11 cellular contexts compared by ENCODE assay signal in the genomic region with DNA sequence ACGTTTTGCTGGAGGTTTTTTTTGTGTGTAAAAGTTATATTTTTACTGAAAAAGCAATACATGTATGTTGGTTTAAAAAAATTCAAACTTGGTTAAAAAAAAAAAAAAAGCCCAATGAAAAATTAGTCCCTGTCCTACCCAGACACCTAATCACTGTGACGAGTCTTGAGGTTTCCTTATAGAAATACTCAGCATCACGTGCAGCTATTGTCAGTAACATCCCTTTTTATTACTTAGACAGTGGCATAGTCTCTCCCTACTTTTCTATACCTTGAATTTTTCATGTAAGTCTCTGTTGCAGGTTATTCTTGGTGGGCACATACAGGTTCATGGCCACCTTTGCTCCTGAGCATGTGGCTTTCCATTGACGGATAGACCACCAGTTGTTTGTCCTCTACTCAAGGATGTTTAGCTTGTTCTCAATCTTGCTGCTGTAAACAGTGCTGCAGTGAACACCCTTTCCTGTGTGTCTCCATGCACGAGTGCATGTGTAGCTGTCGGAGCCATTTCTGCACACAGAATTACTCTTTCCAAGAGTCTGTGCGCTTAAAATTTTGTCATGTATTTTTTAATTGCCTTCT.
DNase-seq lines count a peak whose midpoint lies in the region; ATAC-seq and TF ChIP-seq lines count a peak whose summit lies in the region.
"Had no signal": no experiment of that assay in that cellular context is flagged by ENCODE, and none has a peak within 500 bp of the region (broad histone marks: within the 10 kb centered on the region; RNA-seq: fewer than 3 reads in every experiment).

No MANE protein-coding gene starts in this region.

- ATAC-seq in activated B cell treated with CpG ODN at 0.5 μM for 24 hours (ENCODE audit: low read depth) (peak; percentile 46), sciatic nerve (no peak)
- no peak for ATAC-seq in CD8-positive, alpha-beta T cell

- H3K36me3 ChIP-seq in osteoblast (ENCODE audit: insufficient read depth, low read length) = peaks cover 19% of the 10 kb centered on the region
- no peaks in the 10 kb centered on the region for H3K36me3 ChIP-seq in CD8-positive, alpha-beta T cell (ENCODE audit: insufficient read depth, low read length)

- POLR2A ChIA-PET in activated B cell treated with CpG ODN at 0.5 μM for 24 hours (lab: Charles Lee) = interaction anchor here (0.5 to 3.1 kb wide), 6 partner anchors 8 to 1031 kb away, joined by 3 to 11 read pairs (median 4); no protein-coding TSS in a partner anchor
- POLR2A ChIA-PET in CD8-positive, alpha-beta T cell (lab: Charles Lee) = interaction anchor here (0.8 kb wide), 1 partner anchor 446 kb away, joined by 3 read pairs; no protein-coding TSS in a partner anchor

- H3K36me3 Mint-ChIP-seq in CD14-positive monocyte (peaks cover 17 to 32% of the 10 kb centered on the region in 2 donors), activated B cell treated with CpG ODN at 0.5 μM for 24 hours (ENCODE audit: low read depth) (peaks cover 8% of the 10 kb centered on the region)
- peaks cover 11% of the 10 kb centered on the region for H3K36me3 Mint-ChIP-seq in CD8-positive, alpha-beta T cell

- H3K27ac ChIP-seq in osteoblast (ENCODE audit: low read depth, low read length) = peak overlapping the region; percentile 20
- H3K27ac ChIP-seq in CD8-positive, alpha-beta T cell (ENCODE audit: low read depth, low read length) = no peak overlapping the region

- H3K4me1 Mint-ChIP-seq in CD14-positive monocyte = peaks cover 45% of the 10 kb centered on the region
- peaks cover 91% of the 10 kb centered on the region for H3K4me1 Mint-ChIP-seq in activated B cell treated with CpG ODN at 0.5 μM for 24 hours
- H3K4me1 Mint-ChIP-seq in CD8-positive, alpha-beta T cell (ENCODE audit: low read depth) = peaks cover 68% of the 10 kb centered on the region

- H3K9me3 ChIP-seq in osteoblast (ENCODE audit: low read depth, low read length) = no peaks in the 10 kb centered on the region
- no peaks in the 10 kb centered on the region for H3K9me3 ChIP-seq in CD8-positive, alpha-beta T cell (ENCODE audit: low read length)

- intact Hi-C loops in CD14-positive monocyte (cut with micrococcal nuclease) (no loop called here), activated B cell treated with CpG ODN at 0.5 μM for 24 hours (cut with micrococcal nuclease) (no loop called here), sciatic nerve (cut with DNase I) (no loop called here)
- intact Hi-C loops in CD8-positive, alpha-beta T cell (cut with DNase I, micrococcal nuclease) = no loop called here

- peaks cover 95% of the 10 kb centered on the region for H4K20me1 ChIP-seq in osteoblast (ENCODE audit: insufficient read depth, low read length)

- peaks cover 100% of the 10 kb centered on the region for H3K79me2 ChIP-seq in osteoblast (ENCODE audit: insufficient read depth, low read length)

- no peak overlapping the region for H2AFZ ChIP-seq in osteoblast (ENCODE audit: low read length)

- TF ChIP-seq CTCF in CD14-positive monocyte (IDR thresholded peaks at IDR 0.05) (no peak), activated B cell treated with CpG ODN at 0.5 μM for 24 hours (IDR thresholded peaks at IDR 0.05) (no peak), osteoblast (IDR thresholded peaks at IDR 0.05; ENCODE audit: extremely low read depth, low read depth, low read length) (no peak)
- no peak for TF ChIP-seq CTCF in CD8-positive, alpha-beta T cell (IDR thresholded peaks at IDR 0.05)

- peaks cover 75% of the 10 kb centered on the region for H3K4me1 ChIP-seq in osteoblast (ENCODE audit: insufficient read depth, low read length)
- peaks cover 51% of the 10 kb centered on the region for H3K4me1 ChIP-seq in CD8-positive, alpha-beta T cell (ENCODE audit: insufficient read depth, low read length)

- H3K4me3 ChIP-seq in osteoblast (ENCODE audit: insufficient read depth, low read length) = no peak overlapping the region
- H3K4me3 ChIP-seq in CD8-positive, alpha-beta T cell (ENCODE audit: low read depth, low read length) = no peak overlapping the region

- H3K9me3 Mint-ChIP-seq in CD14-positive monocyte (no peaks in the 10 kb centered on the region), activated B cell treated with CpG ODN at 0.5 μM for 24 hours (no peaks in the 10 kb centered on the region)
- no peaks in the 10 kb centered on the region for H3K9me3 Mint-ChIP-seq in CD8-positive, alpha-beta T cell

- H3K4me3 Mint-ChIP-seq in CD14-positive monocyte = no peak overlapping the region
- H3K4me3 Mint-ChIP-seq in activated B cell treated with CpG ODN at 0.5 μM for 24 hours = peak overlapping the region; percentile 74
- H3K4me3 Mint-ChIP-seq in CD8-positive, alpha-beta T cell = no peak overlapping the region

- H3K27ac Mint-ChIP-seq in CD14-positive monocyte = peak overlapping the region in 4 of 7 donors; percentile 5 to 44 (median 27)
- H3K27ac Mint-ChIP-seq in activated B cell treated with CpG ODN at 0.5 μM for 24 hours = peak overlapping the region; percentile 84
- no peak overlapping the region for H3K27ac Mint-ChIP-seq in CD8-positive, alpha-beta T cell

- no peak overlapping the region for H3K4me2 ChIP-seq in osteoblast (ENCODE audit: insufficient read depth, low read length)

- no peaks in the 10 kb centered on the region for H3K27me3 ChIP-seq in osteoblast (ENCODE audit: insufficient read depth, low read length)
- no peaks in the 10 kb centered on the region for H3K27me3 ChIP-seq in CD8-positive, alpha-beta T cell (ENCODE audit: insufficient read depth, low read length)

- H3K27me3 Mint-ChIP-seq in CD14-positive monocyte (ENCODE audit: low read depth in 3 of 3) (no peaks in the 10 kb centered on the region), activated B cell treated with CpG ODN at 0.5 μM for 24 hours (no peaks in the 10 kb centered on the region)
- H3K27me3 Mint-ChIP-seq in CD8-positive, alpha-beta T cell (ENCODE audit: low read depth) = no peaks in the 10 kb centered on the region

- DNase-seq in CD14-positive monocyte (ENCODE audit: low spot score) (no peak), NAMALWA (ENCODE audit: low spot score) (peak; percentile 61), activated B cell treated with CpG ODN at 0.5 μM for 24 hours (no peak), osteoblast (ENCODE audit: insufficient read length, low spot score, missing footprints) (no peak), T-helper 1 cell (no peak), sciatic nerve (ENCODE audit: low spot score) (no peak), GM19240 (ENCODE audit: insufficient read length, low spot score) (no peak)
- DNase-seq in CD8-positive, alpha-beta T cell = no peak
- DNase-seq: cortex of kidney, Karpas-422, Right ventricle myocardium superior had no signal

- CTCF ChIA-PET in activated B cell treated with CpG ODN at 0.5 μM for 24 hours (lab: Charles Lee) = no interaction called here
- CTCF ChIA-PET in CD8-positive, alpha-beta T cell (lab: Charles Lee) = no interaction called here
